ENCODE assay signal across 8 cellular contexts in genomic region chr3:120092444-120092843, GRCh38. TPM values are rescaled to one million over a fixed set of nuclear protein-coding genes. Genes with fewer than 3 reads are reported as not detected.
DNase-seq lines count a peak whose midpoint lies in the region; ATAC-seq and TF ChIP-seq lines count a peak whose summit lies in the region.

No MANE protein-coding gene starts in this region.

- H3K9me3 ChIP-seq in adipocyte (ENCODE audit: control insufficient read depth, low read length) (no peaks in the 10 kb centered on the region), tibial artery (no peaks in the 10 kb centered on the region)

- H3K36me3 Mint-ChIP-seq in activated T-cell treated with anti-CD3 and anti-CD28 coated beads, Interleukin-2, amount 50 U/mL, for 4 hours (ENCODE audit: insufficient read depth): peaks cover 6% of the 10 kb centered on the region

- H3K27me3 Mint-ChIP-seq in activated T-cell treated with anti-CD3 and anti-CD28 coated beads, Interleukin-2, amount 50 U/mL, for 4 hours (ENCODE audit: low read depth): no peaks in the 10 kb centered on the region

- TF ChIP-seq CTCF in kidney epithelial cell (IDR thresholded peaks at IDR 0.05; ENCODE audit: insufficient read depth, low read length, poor library complexity, severe bottlenecking): no peak
- TF ChIP-seq CTCF in tibial artery (IDR thresholded peaks at IDR 0.05): no peak

- no peaks in the 10 kb centered on the region for H3K9me3 Mint-ChIP-seq in activated T-cell treated with anti-CD3 and anti-CD28 coated beads, Interleukin-2, amount 50 U/mL, for 4 hours

- H3K4me3 Mint-ChIP-seq in activated T-cell treated with anti-CD3 and anti-CD28 coated beads, Interleukin-2, amount 50 U/mL, for 4 hours: no peak overlapping the region

- H3K27ac ChIP-seq in tibial artery: peak overlapping the region in 1 of 2 donors; percentile 92

- ATAC-seq in GM21619 (IDR thresholded peaks at IDR 0.05; ENCODE audit: unreplicated experiment): no peak
- ATAC-seq in activated T-cell treated with anti-CD3 and anti-CD28 coated beads, Interleukin-2, amount 50 U/mL, for 4 hours: no peak

- H3K36me3 ChIP-seq in adipocyte (ENCODE audit: control insufficient read depth, insufficient read depth, low read length, severe bottlenecking) (no peaks in the 10 kb centered on the region), kidney epithelial cell (ENCODE audit: control insufficient read depth, insufficient read depth, low read length) (no peaks in the 10 kb centered on the region), tibial artery (no peaks in the 10 kb centered on the region)

- intact Hi-C loops in tibial artery (cut with DNase I; ENCODE audit: low total_unique reads): loop anchor here (10.0 kb wide), 1 partner anchor 652 kb away; the partner anchor contains the start of genes GTF2E1 and RABL3

- H3K4me3 ChIP-seq in adipocyte (ENCODE audit: low read length): peak overlapping the region; percentile 97
- peak overlapping the region; percentile 56 for H3K4me3 ChIP-seq in kidney epithelial cell (ENCODE audit: low read depth, low read length)
- H3K4me3 ChIP-seq in tibial artery: peak overlapping the region; percentile 64 to 95

- H3K9ac ChIP-seq in adipocyte (ENCODE audit: low read length): peak overlapping the region; percentile 98

- DNase-seq in NCI-H2029 (lab: John Stamatoyannopoulos, UW): peak; percentile 20
- DNase-seq in NCI-H2029 treated with DMSO at 0.1 percent for 48 hours (lab: John Stamatoyannopoulos, UW): no peak
- peak; percentile 17 for DNase-seq in adipocyte (ENCODE audit: low read depth)
- DNase-seq in kidney epithelial cell (ENCODE audit: low read depth): no peak
- no peak for DNase-seq in tibial artery
- no peak for DNase-seq in NOMO-1 treated with DMSO at 0.1 percent for 48 hours (lab: John Stamatoyannopoulos, UW; ENCODE audit: unreplicated experiment)
- DNase-seq in activated T-cell treated with anti-CD3 and anti-CD28 coated beads, Interleukin-2, amount 50 U/mL, for 4 hours: no peak

- H3K4me1 Mint-ChIP-seq in activated T-cell treated with anti-CD3 and anti-CD28 coated beads, Interleukin-2, amount 50 U/mL, for 4 hours (ENCODE audit: low read depth): peaks cover 27% of the 10 kb centered on the region

- H3K4me1 ChIP-seq in adipocyte (ENCODE audit: control insufficient read depth, insufficient read depth, low read length): peaks cover 24% of the 10 kb centered on the region
- peaks cover 0 to 44% (median 17%) of the 10 kb centered on the region in 4 donors for H3K4me1 ChIP-seq in tibial artery

- H3K27me3 ChIP-seq in adipocyte (replicated peaks; ENCODE audit: control insufficient read depth, insufficient read depth, low read length) (no peaks in the 10 kb centered on the region), kidney epithelial cell (ENCODE audit: control insufficient read depth, insufficient read depth, low read length) (no peaks in the 10 kb centered on the region), tibial artery (no peaks in the 10 kb centered on the region)

RNA-seq across cellular contexts. Expression of gene GSK3B, which starts 1.8 kb away (rescaled TPM):
- total RNA-seq in kidney epithelial cell: 67.5 and 71.6 TPM in 2 replicates
- 10 to 100 TPM; 28.3 to 29.2 (median 28.5) TPM for total RNA-seq in activated T-cell treated with anti-CD3 and anti-CD28 coated beads, Interleukin-2, amount 50 U/mL, for 4 hours

Comparison
In these comparisons a context has a peak if more than half of its experiments do, and no peak if none do; other contexts are left out.
1. DNase-seq: peak in NCI-H2029 (single experiment) and adipocyte (single experiment); none in NCI-H2029 treated with DMSO at 0.1 percent for 48 hours (single experiment), kidney epithelial cell (single experiment), tibial artery (0 of 2), NOMO-1 treated with DMSO at 0.1 percent for 48 hours (single experiment) and activated T-cell treated with anti-CD3 and anti-CD28 coated beads, Interleukin-2, amount 50 U/mL, for 4 hours (single experiment).
2. Peak in every context shown above with its lines, with median percentiles within 50 percentile points of each other: H3K4me3 ChIP-seq.